Comparison of ENCODE assay signal across 24 cellular contexts in genomic region chr10:3977761-3978160, GRCh38.
A peak's percentile ranks its signal among the peaks of the same experiment; 100 is the strongest.
DNase-seq lines count a peak whose midpoint lies in the region; ATAC-seq and TF ChIP-seq lines count a peak whose summit lies in the region.
"Had no signal": no experiment of that assay in that cellular context is flagged by ENCODE, and none has a peak within 500 bp of the region (broad histone marks: within the 10 kb centered on the region; RNA-seq: fewer than 3 reads in every experiment).

No MANE protein-coding gene starts in this region.

- no peak overlapping the region for H2AFZ ChIP-seq in DND-41 (ENCODE audit: low read depth, low read length)
- no peak overlapping the region for H2AFZ ChIP-seq in PC-3 (ENCODE audit: low read length)

- H3K79me2 ChIP-seq in DND-41 (ENCODE audit: insufficient read depth, low read length) (no peaks in the 10 kb centered on the region), PC-3 (ENCODE audit: low read length) (no peaks in the 10 kb centered on the region)

- peak overlapping the region; percentile 5; the same call in 1 of the 2 replicates for H3K27ac ChIP-seq in DND-41 (ENCODE audit: low read length)
- H3K27ac ChIP-seq in PC-3 (ENCODE audit: low read length) = peak overlapping the region; percentile 41
- peak overlapping the region; percentile 92 for H3K27ac ChIP-seq in epithelial cell of prostate
- H3K27ac ChIP-seq in mucosa of rectum (ENCODE audit: low read depth in 2 of 2, low read length in 2 of 2) = peak overlapping the region; percentile 77
- H3K27ac ChIP-seq in heart right ventricle = no peak overlapping the region
- H3K27ac ChIP-seq: HL-60 had no signal

- no peaks in the 10 kb centered on the region for H3K4me1 Mint-ChIP-seq in Calu3 (ENCODE audit: low read depth, unreplicated experiment)

- no peaks in the 10 kb centered on the region for H3K27me3 ChIP-seq in DND-41 (ENCODE audit: insufficient read depth, low read length, poor library complexity)
- no peaks in the 10 kb centered on the region for H3K27me3 ChIP-seq in PC-3 (ENCODE audit: low read length)
- H3K27me3 ChIP-seq in mucosa of rectum (ENCODE audit: control insufficient read depth in 2 of 2, insufficient read depth in 2 of 2, low read length in 2 of 2) = no peaks in the 10 kb centered on the region
- H3K27me3 ChIP-seq in heart right ventricle = no peaks in the 10 kb centered on the region
- H3K27me3 ChIP-seq: BE2C had no signal

- H3K4me2 ChIP-seq in DND-41 (ENCODE audit: insufficient read depth, low read length) = no peak overlapping the region
- no peak overlapping the region for H3K4me2 ChIP-seq in PC-3 (ENCODE audit: low read length)

- no peak overlapping the region for H3K9ac ChIP-seq in DND-41 (ENCODE audit: low read depth, low read length)
- H3K9ac ChIP-seq in PC-3 (ENCODE audit: low read length) = no peak overlapping the region
- H3K9ac ChIP-seq in mucosa of rectum (ENCODE audit: low read depth in 1 of 2, low read length in 2 of 2) = no peak overlapping the region

- H3F3A ChIP-seq in PC-3 (ENCODE audit: low read length, unreplicated experiment) = no peaks in the 10 kb centered on the region

- H3K9me3 Mint-ChIP-seq in Calu3 (ENCODE audit: low read depth, unreplicated experiment) = peaks cover 3% of the 10 kb centered on the region

- H3K36me3 Mint-ChIP-seq in Calu3 (ENCODE audit: insufficient read depth, unreplicated experiment) = no peaks in the 10 kb centered on the region

- DNase-seq in DND-41 (no peak), PC-3 (no peak), epithelial cell of prostate (ENCODE audit: low read depth, low spot score) (no peak), heart right ventricle (no peak), Right ventricle myocardium inferior (ENCODE audit: missing footprints) (no peak), Calu3 (no peak)
- DNase-seq in activated CD4-positive, CD25-positive, alpha-beta regulatory T cell (lab: John Stamatoyannopoulos, UW) = no peak
- DNase-seq: BE2C; CD4-positive, CD25-positive, alpha-beta regulatory T cell; COR-L47; H9; Kasumi-1; MM.1S; NCI-H1092; NCI-H146; NCI-H2081; NCI-H2171 treated with DMSO at 0.1 percent for 48 hours; NCI-H446 treated with DMSO at 0.1 percent for 48 hours; NCI-H69; NK-92 treated with Interleukin-12 subunit alpha and Interleukin-12 subunit beta, amount 100 ng/mL, for 24 hours; SIG-M5 had no signal

- peaks cover 56% of the 10 kb centered on the region for H3K4me1 ChIP-seq in DND-41 (ENCODE audit: insufficient read depth, low read length)
- H3K4me1 ChIP-seq in PC-3 (ENCODE audit: insufficient read depth, low read length) = no peaks in the 10 kb centered on the region; the same call in 1 of the 2 replicates
- peaks cover 6 to 11% of the 10 kb centered on the region in 2 donors for H3K4me1 ChIP-seq in mucosa of rectum (ENCODE audit: control insufficient read depth in 2 of 2, insufficient read depth in 2 of 2, low read length in 2 of 2)
- H3K4me1 ChIP-seq in heart right ventricle = peaks cover 0 to 53% (median 2%) of the 10 kb centered on the region in 9 donors
- H3K4me1 ChIP-seq: BE2C had no signal

- H3K36me3 ChIP-seq in DND-41 (ENCODE audit: insufficient read depth, low read length) (no peaks in the 10 kb centered on the region), PC-3 (ENCODE audit: low read depth, low read length) (no peaks in the 10 kb centered on the region), mucosa of rectum (ENCODE audit: control insufficient read depth in 2 of 2, insufficient read depth in 2 of 2, low read length in 2 of 2) (no peaks in the 10 kb centered on the region), heart right ventricle (no peaks in the 10 kb centered on the region)
- H3K36me3 ChIP-seq: BE2C had no signal

- no peak overlapping the region for H3K27ac Mint-ChIP-seq in Calu3 (ENCODE audit: unreplicated experiment)
- H3K27ac Mint-ChIP-seq: CD4-positive, CD25-positive, alpha-beta regulatory T cell; H9 had no signal

- CTCF ChIA-PET in PC-3 (lab: Charles Lee) = no interaction called here
- CTCF ChIA-PET in Calu3 (lab: Charles Lee) = no interaction called here

- H3K4me3 ChIP-seq in DND-41 (ENCODE audit: low read depth in 1 of 2, low read length in 2 of 2) (no peak overlapping the region), PC-3 (ENCODE audit: low read length) (no peak overlapping the region), mucosa of rectum (ENCODE audit: low read length in 2 of 2) (no peak overlapping the region), heart right ventricle (no peak overlapping the region)
- H3K4me3 ChIP-seq: GM12878 had no signal

- no peaks in the 10 kb centered on the region for H4K20me1 ChIP-seq in DND-41 (ENCODE audit: insufficient read depth, low read length)
- no peaks in the 10 kb centered on the region for H4K20me1 ChIP-seq in PC-3 (ENCODE audit: low read length)

- no peaks in the 10 kb centered on the region for H3K27me3 Mint-ChIP-seq in Calu3 (ENCODE audit: unreplicated experiment)
- H3K27me3 Mint-ChIP-seq: CD4-positive, CD25-positive, alpha-beta regulatory T cell had no signal

- BruUV-seq in PC-3 (replicated peaks; lab: Mats Ljungman, UMichigan) (no TSS peak), Calu3 (replicated peaks; lab: Mats Ljungman, UMichigan) (no TSS peak)

- ATAC-seq in DND-41 (ENCODE audit: insufficient read depth, low read depth) (no peak), PC-3 (no peak), heart right ventricle (no peak), Right ventricle myocardium inferior (no peak)
- ATAC-seq: GM12878 had no signal

- no peaks in the 10 kb centered on the region for H3K9me3 ChIP-seq in DND-41 (ENCODE audit: insufficient read depth, low read length, severe bottlenecking)
- H3K9me3 ChIP-seq in PC-3 (ENCODE audit: low read length) = no peaks in the 10 kb centered on the region
- peaks cover 0 to 3% of the 10 kb centered on the region in 2 donors for H3K9me3 ChIP-seq in mucosa of rectum (ENCODE audit: control insufficient read depth in 2 of 2, low read length in 2 of 2)
- H3K9me3 ChIP-seq in heart right ventricle = peaks cover 0 to 9% (median under 1%) of the 10 kb centered on the region in 11 donors
- H3K9me3 ChIP-seq: BE2C had no signal

- no peaks in the 10 kb centered on the region for H3K9me2 ChIP-seq in PC-3 (replicated peaks; ENCODE audit: low read length)

- WGBS in heart right ventricle, 2 donors = 87 to 91% methylated on average over 6 of the region's 6 CpGs

- POLR2A ChIA-PET in PC-3 (lab: Charles Lee; ENCODE audit: unreplicated experiment) = no interaction called here

- no peak overlapping the region for H3K4me3 Mint-ChIP-seq in Calu3 (ENCODE audit: low read depth, unreplicated experiment)
- H3K4me3 Mint-ChIP-seq: CD4-positive, CD25-positive, alpha-beta regulatory T cell; H9 had no signal

- no peak for TF ChIP-seq CTCF in DND-41 (IDR thresholded peaks at IDR 0.05; ENCODE audit: borderline replicate concordance, extremely low read depth, low read length, poor library complexity, severe bottlenecking)
- TF ChIP-seq CTCF in PC-3 (conservative IDR thresholded peaks at IDR 0.05; ENCODE audit: low read depth, low read length) = no peak
- TF ChIP-seq CTCF in heart right ventricle (IDR thresholded peaks at IDR 0.05) = no peak
- TF ChIP-seq CTCF in Calu3 (IDR thresholded peaks at IDR 0.05; ENCODE audit: unreplicated experiment) = no peak

- intact Hi-C loops in PC-3 (cut with micrococcal nuclease) = no loop called here
- intact Hi-C loops in heart right ventricle (cut with DNase I) = no loop called here
- intact Hi-C loops in Right ventricle myocardium inferior (cut with DNase I) = no loop called here
- intact Hi-C loops in Calu3 (cut with micrococcal nuclease; ENCODE audit: unreplicated experiment) = no loop called here

Comparison
In these comparisons a context has a peak if more than half of its experiments do, and no peak if none do; other contexts are left out.
1. H3K27ac ChIP-seq: peak in DND-41 (single experiment), PC-3 (single experiment), epithelial cell of prostate (single experiment) and mucosa of rectum (2 of 2); none in heart right ventricle (0 of 10).